13 cellular contexts compared by ENCODE assay signal in the genomic region with DNA sequence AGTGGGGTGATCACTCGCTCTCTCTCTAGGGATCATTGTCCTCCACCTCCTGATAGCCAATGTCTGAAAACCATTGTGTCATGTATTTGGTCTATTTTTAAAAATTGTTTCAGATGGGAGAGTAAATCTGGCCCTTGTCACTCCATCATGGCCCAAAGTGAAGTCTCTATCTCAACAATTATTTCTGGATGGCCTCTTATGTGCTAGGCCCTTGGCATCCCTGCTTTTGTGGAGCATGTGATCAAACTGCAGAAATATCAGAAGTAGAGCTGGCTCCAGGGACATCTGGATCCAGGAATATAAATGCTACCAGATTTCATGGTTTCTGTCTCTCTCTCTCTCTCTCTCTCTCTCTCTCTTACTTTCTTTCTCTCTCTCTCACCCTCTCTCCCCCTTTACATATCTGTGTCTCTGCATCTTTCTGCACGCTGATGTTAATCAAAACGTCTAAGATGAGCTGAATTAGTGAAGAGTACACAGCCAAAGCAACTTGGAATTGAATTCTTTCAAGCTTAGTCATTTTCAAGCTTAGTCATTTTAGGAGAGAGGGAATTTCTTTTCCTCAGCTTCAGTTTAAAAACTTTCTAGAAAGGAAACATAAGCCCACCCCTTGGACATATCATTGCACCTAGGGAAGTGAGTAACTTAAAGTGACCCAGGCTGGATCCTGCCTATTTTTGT. TPM values are rescaled to one million over a fixed set of nuclear protein-coding genes. Genes with fewer than 3 reads are reported as not detected.
DNase-seq lines count a peak whose midpoint lies in the region; ATAC-seq, FAIRE-seq and TF ChIP-seq lines count a peak whose summit lies in the region.
"Had no signal": no experiment of that assay in that cellular context is flagged by ENCODE, and none has a peak within 500 bp of the region (broad histone marks: within the 10 kb centered on the region; RNA-seq: fewer than 3 reads in every experiment).

No MANE protein-coding gene starts in this region.

- no peak for FAIRE-seq in urothelium cell line (lab: Jason Lieb, UNC)

- ATAC-seq in Right ventricle myocardium inferior (peak; percentile 48), HG03342 (IDR thresholded peaks at IDR 0.05; ENCODE audit: unreplicated experiment) (no peak)
- ATAC-seq: activated CD8-positive, alpha-beta T cell treated with anti-CD3 and anti-CD28 coated beads, Interleukin-2, amount 10 ng/mL, durations not matched to agents 7 days and 5 days had no signal

- H3K4me1 ChIP-seq in left ventricle myocardium inferior, result peaks cover 23% of the 10 kb centered on the region
- no peaks in the 10 kb centered on the region for H3K4me1 ChIP-seq in testis
- H3K4me1 ChIP-seq in osteoblast (ENCODE audit: insufficient read depth, low read length), result no peaks in the 10 kb centered on the region

- no peaks in the 10 kb centered on the region for H3K79me2 ChIP-seq in osteoblast (ENCODE audit: insufficient read depth, low read length)

- no peaks in the 10 kb centered on the region for H3K9me3 ChIP-seq in left ventricle myocardium inferior (replicated peaks)
- no peaks in the 10 kb centered on the region for H3K9me3 ChIP-seq in testis
- no peaks in the 10 kb centered on the region for H3K9me3 ChIP-seq in osteoblast (ENCODE audit: low read depth, low read length)

- no peak overlapping the region for H2AFZ ChIP-seq in osteoblast (ENCODE audit: low read length)

- 54 to 68% methylated on average over 3 of the region's 3 CpGs for WGBS in testis, 2 donors

- H3K4me3 ChIP-seq in left ventricle myocardium inferior, result no peak overlapping the region
- H3K4me3 ChIP-seq in testis, result no peak overlapping the region
- H3K4me3 ChIP-seq in osteoblast (ENCODE audit: insufficient read depth, low read length), result no peak overlapping the region

- H3K36me3 ChIP-seq in left ventricle myocardium inferior (no peaks in the 10 kb centered on the region), testis (ENCODE audit: low read depth, missing control alignments) (no peaks in the 10 kb centered on the region), osteoblast (ENCODE audit: insufficient read depth, low read length) (no peaks in the 10 kb centered on the region)

- no peaks in the 10 kb centered on the region for H4K20me1 ChIP-seq in osteoblast (ENCODE audit: insufficient read depth, low read length)

- H3K27ac ChIP-seq in left ventricle myocardium inferior (replicated peaks), result peak overlapping the region; percentile 3
- no peak overlapping the region for H3K27ac ChIP-seq in testis
- H3K27ac ChIP-seq in osteoblast (ENCODE audit: low read depth, low read length), result no peak overlapping the region

- DNase-seq in Right ventricle myocardium inferior (ENCODE audit: missing footprints) (no peak), cardiac septum (ENCODE audit: low spot score) (no peak), astrocyte of the hippocampus (ENCODE audit: low read depth, low spot score) (peak; percentile 49), left ventricle myocardium inferior (no peak), urothelium cell line (ENCODE audit: low spot score) (peak; percentile 26), testis (no peak), osteoblast (ENCODE audit: insufficient read length, low spot score, missing footprints) (no peak)
- DNase-seq: 8988T; activated CD8-positive, alpha-beta T cell treated with anti-CD3 and anti-CD28 coated beads, Interleukin-2, amount 10 ng/mL, durations not matched to agents 7 days and 5 days; H7; KG1; NCI-H2029 had no signal

- intact Hi-C loops in Right ventricle myocardium inferior (cut with DNase I) (no loop called here), cardiac septum (cut with DNase I) (no loop called here), left ventricle myocardium inferior (cut with micrococcal nuclease) (no loop called here), testis (cut with DNase I; ENCODE audit: low total_unique reads) (no loop called here)

- TF ChIP-seq CTCF in left ventricle myocardium inferior (IDR thresholded peaks at IDR 0.05; ENCODE audit: borderline replicate concordance), result no peak
- TF ChIP-seq CTCF in testis (IDR thresholded peaks at IDR 0.05), result no peak
- no peak for TF ChIP-seq CTCF in osteoblast (IDR thresholded peaks at IDR 0.05; ENCODE audit: extremely low read depth, low read depth, low read length)

- H3K4me2 ChIP-seq in osteoblast (ENCODE audit: insufficient read depth, low read length), result no peak overlapping the region

- TF ChIP-seq POLR2A in testis (IDR thresholded peaks at IDR 0.05), result no peak

- H3K27me3 ChIP-seq in left ventricle myocardium inferior (ENCODE audit: low read depth) (peaks cover 16% of the 10 kb centered on the region), testis (no peaks in the 10 kb centered on the region), osteoblast (ENCODE audit: insufficient read depth, low read length) (no peaks in the 10 kb centered on the region)

RNA-seq across cellular contexts. Expression of a gene that starts 47.4 kb away (rescaled TPM):
- total RNA-seq in Right ventricle myocardium inferior (8.5 TPM), cardiac septum (12.8 TPM), left ventricle myocardium inferior (10.2 TPM), testis (100 to 1,000 TPM in 1 of 2 donors, 10 to 100 TPM in 1; 94.3 to 122 TPM), osteoblast (73.8 and 91.3 TPM in 2 replicates)
- polyA plus RNA-seq in testis (ENCODE audit: insufficient read depth, low read depth, low replicate concordance), result 42.2 TPM

RNA-seq across cellular contexts. Expression of a gene that starts 48.3 kb away (rescaled TPM):
- total RNA-seq in Right ventricle myocardium inferior (9.4 TPM), cardiac septum (7.6 TPM), left ventricle myocardium inferior (10.9 TPM), testis (10 to 100 TPM in 1 of 2 donors, 1 to 10 TPM in 1; 6.8 to 10.2 TPM), osteoblast (5.8 and 9.4 TPM in 2 replicates)
- 8.6 TPM for polyA plus RNA-seq in testis (ENCODE audit: insufficient read depth, low read depth, low replicate concordance)

Comparison
In these comparisons a context has a peak if more than half of its experiments do, and no peak if none do; other contexts are left out.
1. DNase-seq: peak in astrocyte of the hippocampus (single experiment) and urothelium cell line (single experiment); none in Right ventricle myocardium inferior (single experiment), cardiac septum (single experiment), left ventricle myocardium inferior (single experiment), testis (single experiment) and osteoblast (single experiment).